ENCODE assay signal across 1 cellular context in the genomic region with DNA sequence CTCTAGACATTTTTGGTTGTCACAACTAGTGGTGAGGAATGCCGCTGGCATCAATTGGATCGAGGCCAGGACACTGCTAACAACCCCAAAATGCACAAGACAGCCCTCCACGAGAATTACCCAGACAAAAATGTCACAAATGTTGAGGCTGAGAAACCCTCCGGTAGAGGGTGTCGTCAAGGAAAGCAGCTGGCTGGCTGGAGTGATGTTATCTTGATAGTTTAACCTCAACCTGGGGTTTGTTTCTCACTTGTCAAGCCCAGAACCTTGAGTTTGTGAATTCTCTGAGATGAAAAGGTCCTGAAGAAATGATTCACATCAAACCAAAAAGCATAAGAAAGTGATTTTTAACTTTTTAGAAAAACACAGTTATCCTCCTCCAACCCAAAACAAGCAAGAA.
TF ChIP-seq lines count a peak whose summit lies in the region.

No MANE protein-coding gene starts in this region.

TF ChIP-seq in K562, 482 proteins besides CTCF, POLR2A, EP300 and RAD21 (continued from another document and continues in another):
- TF ChIP-seq, protein P1, sequence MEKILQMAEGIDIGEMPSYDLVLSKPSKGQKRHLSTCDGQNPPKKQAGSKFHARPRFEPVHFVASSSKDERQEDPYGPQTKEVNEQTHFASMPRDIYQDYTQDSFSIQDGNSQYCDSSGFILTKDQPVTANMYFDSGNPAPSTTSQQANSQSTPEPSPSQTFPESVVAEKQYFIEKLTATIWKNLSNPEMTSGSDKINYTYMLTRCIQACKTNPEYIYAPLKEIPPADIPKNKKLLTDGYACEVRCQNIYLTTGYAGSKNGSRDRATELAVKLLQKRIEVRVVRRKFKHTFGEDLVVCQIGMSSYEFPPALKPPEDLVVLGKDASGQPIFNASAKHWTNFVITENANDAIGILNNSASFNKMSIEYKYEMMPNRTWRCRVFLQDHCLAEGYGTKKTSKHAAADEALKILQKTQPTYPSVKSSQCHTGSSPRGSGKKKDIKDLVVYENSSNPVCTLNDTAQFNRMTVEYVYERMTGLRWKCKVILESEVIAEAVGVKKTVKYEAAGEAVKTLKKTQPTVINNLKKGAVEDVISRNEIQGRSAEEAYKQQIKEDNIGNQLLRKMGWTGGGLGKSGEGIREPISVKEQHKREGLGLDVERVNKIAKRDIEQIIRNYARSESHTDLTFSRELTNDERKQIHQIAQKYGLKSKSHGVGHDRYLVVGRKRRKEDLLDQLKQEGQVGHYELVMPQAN (IDR thresholded peaks at IDR 0.05; ENCODE audit: borderline replicate concordance): no peak
- TF ChIP-seq TBL1XR1 (IDR thresholded peaks at IDR 0.05; ENCODE audit: low read length in 2 of 2): 0 out of 4 replicates have a peak, but pooled peaks of 1 of the 2 experiments have one; percentile 42
- 0 out of 2 replicates have a peak, but pooled peaks have one; percentile 25 for TF ChIP-seq SMC3 (conservative IDR thresholded peaks at IDR 0.05; ENCODE audit: insufficient read depth, low read depth, low read length)
- TF ChIP-seq, protein P2, sequence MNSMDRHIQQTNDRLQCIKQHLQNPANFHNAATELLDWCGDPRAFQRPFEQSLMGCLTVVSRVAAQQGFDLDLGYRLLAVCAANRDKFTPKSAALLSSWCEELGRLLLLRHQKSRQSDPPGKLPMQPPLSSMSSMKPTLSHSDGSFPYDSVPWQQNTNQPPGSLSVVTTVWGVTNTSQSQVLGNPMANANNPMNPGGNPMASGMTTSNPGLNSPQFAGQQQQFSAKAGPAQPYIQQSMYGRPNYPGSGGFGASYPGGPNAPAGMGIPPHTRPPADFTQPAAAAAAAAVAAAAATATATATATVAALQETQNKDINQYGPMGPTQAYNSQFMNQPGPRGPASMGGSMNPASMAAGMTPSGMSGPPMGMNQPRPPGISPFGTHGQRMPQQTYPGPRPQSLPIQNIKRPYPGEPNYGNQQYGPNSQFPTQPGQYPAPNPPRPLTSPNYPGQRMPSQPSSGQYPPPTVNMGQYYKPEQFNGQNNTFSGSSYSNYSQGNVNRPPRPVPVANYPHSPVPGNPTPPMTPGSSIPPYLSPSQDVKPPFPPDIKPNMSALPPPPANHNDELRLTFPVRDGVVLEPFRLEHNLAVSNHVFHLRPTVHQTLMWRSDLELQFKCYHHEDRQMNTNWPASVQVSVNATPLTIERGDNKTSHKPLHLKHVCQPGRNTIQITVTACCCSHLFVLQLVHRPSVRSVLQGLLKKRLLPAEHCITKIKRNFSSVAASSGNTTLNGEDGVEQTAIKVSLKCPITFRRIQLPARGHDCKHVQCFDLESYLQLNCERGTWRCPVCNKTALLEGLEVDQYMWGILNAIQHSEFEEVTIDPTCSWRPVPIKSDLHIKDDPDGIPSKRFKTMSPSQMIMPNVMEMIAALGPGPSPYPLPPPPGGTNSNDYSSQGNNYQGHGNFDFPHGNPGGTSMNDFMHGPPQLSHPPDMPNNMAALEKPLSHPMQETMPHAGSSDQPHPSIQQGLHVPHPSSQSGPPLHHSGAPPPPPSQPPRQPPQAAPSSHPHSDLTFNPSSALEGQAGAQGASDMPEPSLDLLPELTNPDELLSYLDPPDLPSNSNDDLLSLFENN (IDR thresholded peaks at IDR 0.05; ENCODE audit: low read depth in 2 of 2, low read length in 2 of 2): no peak
- TF ChIP-seq HDAC8 (tag; IDR thresholded peaks at IDR 0.05): no peak
- TF ChIP-seq DACH1 (IDR thresholded peaks at IDR 0.05; ENCODE audit: partially characterized antibody): peak; percentile 52
- TF ChIP-seq RBM17 (IDR thresholded peaks at IDR 0.05; ENCODE audit: borderline replicate concordance, low read depth, low read length): no peak
- no peak for TF ChIP-seq HNRNPH1 (optimal IDR thresholded peaks at IDR 0.05; ENCODE audit: low read depth, low read length)
- no peak for TF ChIP-seq ZNF586 (CRISPR knock-in tag; conservative IDR thresholded peaks at IDR 0.05)
- TF ChIP-seq CC2D1A (IDR thresholded peaks at IDR 0.05): 0 out of 2 replicates have a peak, but pooled peaks have one; percentile 48
- TF ChIP-seq PHB (CRISPR knock-in tag; IDR thresholded peaks at IDR 0.05): no peak
- TF ChIP-seq CREM (IDR thresholded peaks at IDR 0.05; ENCODE audit: low read depth): 0 out of 2 replicates have a peak, but pooled peaks have one; percentile 18
- peak; percentile 33; the same call in 1 of the 2 replicates for TF ChIP-seq SMARCA4 (IDR thresholded peaks at IDR 0.05)
- peak; percentile 24 for TF ChIP-seq MEIS2 (IDR thresholded peaks at IDR 0.05; ENCODE audit: partially characterized antibody)
- peak; percentile 31; the same call in 1 of the 2 replicates for TF ChIP-seq NBN (IDR thresholded peaks at IDR 0.05; ENCODE audit: low read depth)
- TF ChIP-seq MYC (IDR thresholded peaks at IDR 0.05; ENCODE audit: low read depth, low read length): 0 out of 2 replicates have a peak, but pooled peaks have one; percentile 31
- TF ChIP-seq MYC (CRISPR knock-in tag; IDR thresholded peaks at IDR 0.05; ENCODE audit: borderline replicate concordance, low read depth): no peak
- TF ChIP-seq ZNF583 (CRISPR knock-in tag; IDR thresholded peaks at IDR 0.05): no peak
- TF ChIP-seq, protein P3, sequence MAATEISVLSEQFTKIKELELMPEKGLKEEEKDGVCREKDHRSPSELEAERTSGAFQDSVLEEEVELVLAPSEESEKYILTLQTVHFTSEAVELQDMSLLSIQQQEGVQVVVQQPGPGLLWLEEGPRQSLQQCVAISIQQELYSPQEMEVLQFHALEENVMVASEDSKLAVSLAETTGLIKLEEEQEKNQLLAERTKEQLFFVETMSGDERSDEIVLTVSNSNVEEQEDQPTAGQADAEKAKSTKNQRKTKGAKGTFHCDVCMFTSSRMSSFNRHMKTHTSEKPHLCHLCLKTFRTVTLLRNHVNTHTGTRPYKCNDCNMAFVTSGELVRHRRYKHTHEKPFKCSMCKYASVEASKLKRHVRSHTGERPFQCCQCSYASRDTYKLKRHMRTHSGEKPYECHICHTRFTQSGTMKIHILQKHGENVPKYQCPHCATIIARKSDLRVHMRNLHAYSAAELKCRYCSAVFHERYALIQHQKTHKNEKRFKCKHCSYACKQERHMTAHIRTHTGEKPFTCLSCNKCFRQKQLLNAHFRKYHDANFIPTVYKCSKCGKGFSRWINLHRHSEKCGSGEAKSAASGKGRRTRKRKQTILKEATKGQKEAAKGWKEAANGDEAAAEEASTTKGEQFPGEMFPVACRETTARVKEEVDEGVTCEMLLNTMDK (IDR thresholded peaks at IDR 0.05; ENCODE audit: borderline replicate concordance, insufficient read depth, low read depth, low read length, poor library complexity, severe bottlenecking): peak; percentile 7
- no peak for TF ChIP-seq RFX1 (IDR thresholded peaks at IDR 0.05)
- TF ChIP-seq PHF21A (IDR thresholded peaks at IDR 0.05; ENCODE audit: borderline replicate concordance, low read depth): no peak
- TF ChIP-seq ZNF24 (IDR thresholded peaks at IDR 0.05): peak; percentile 42; the same call in 1 of the 2 replicates
- TF ChIP-seq NR2C2 (CRISPR knock-in tag; IDR thresholded peaks at IDR 0.05): no peak
- peak; percentile 68 for TF ChIP-seq NR2C2 (tag; IDR thresholded peaks at IDR 0.05)
- TF ChIP-seq, protein P4, sequence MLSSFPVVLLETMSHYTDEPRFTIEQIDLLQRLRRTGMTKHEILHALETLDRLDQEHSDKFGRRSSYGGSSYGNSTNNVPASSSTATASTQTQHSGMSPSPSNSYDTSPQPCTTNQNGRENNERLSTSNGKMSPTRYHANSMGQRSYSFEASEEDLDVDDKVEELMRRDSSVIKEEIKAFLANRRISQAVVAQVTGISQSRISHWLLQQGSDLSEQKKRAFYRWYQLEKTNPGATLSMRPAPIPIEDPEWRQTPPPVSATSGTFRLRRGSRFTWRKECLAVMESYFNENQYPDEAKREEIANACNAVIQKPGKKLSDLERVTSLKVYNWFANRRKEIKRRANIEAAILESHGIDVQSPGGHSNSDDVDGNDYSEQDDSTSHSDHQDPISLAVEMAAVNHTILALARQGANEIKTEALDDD (IDR thresholded peaks at IDR 0.05): peak; percentile 57
- no peak for TF ChIP-seq ZNF212 (CRISPR knock-in tag; IDR thresholded peaks at IDR 0.05)
- TF ChIP-seq, protein P5, sequence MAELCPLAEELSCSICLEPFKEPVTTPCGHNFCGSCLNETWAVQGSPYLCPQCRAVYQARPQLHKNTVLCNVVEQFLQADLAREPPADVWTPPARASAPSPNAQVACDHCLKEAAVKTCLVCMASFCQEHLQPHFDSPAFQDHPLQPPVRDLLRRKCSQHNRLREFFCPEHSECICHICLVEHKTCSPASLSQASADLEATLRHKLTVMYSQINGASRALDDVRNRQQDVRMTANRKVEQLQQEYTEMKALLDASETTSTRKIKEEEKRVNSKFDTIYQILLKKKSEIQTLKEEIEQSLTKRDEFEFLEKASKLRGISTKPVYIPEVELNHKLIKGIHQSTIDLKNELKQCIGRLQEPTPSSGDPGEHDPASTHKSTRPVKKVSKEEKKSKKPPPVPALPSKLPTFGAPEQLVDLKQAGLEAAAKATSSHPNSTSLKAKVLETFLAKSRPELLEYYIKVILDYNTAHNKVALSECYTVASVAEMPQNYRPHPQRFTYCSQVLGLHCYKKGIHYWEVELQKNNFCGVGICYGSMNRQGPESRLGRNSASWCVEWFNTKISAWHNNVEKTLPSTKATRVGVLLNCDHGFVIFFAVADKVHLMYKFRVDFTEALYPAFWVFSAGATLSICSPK (IDR thresholded peaks at IDR 0.05; ENCODE audit: borderline replicate concordance): no peak
- no peak for TF ChIP-seq POLR2H (tag; IDR thresholded peaks at IDR 0.05; ENCODE audit: low read depth)
- TF ChIP-seq SRF (CRISPR knock-in tag; IDR thresholded peaks at IDR 0.05): 0 out of 4 replicates have a peak, but pooled peaks of 1 of the 2 experiments have one; percentile 20
- TF ChIP-seq, protein P6, sequence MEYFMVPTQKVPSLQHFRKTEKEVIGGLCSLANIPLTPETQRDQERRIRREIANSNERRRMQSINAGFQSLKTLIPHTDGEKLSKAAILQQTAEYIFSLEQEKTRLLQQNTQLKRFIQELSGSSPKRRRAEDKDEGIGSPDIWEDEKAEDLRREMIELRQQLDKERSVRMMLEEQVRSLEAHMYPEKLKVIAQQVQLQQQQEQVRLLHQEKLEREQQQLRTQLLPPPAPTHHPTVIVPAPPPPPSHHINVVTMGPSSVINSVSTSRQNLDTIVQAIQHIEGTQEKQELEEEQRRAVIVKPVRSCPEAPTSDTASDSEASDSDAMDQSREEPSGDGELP (CRISPR knock-in tag; IDR thresholded peaks at IDR 0.05; ENCODE audit: borderline replicate concordance): peak; percentile 76
- TF ChIP-seq ZNF766 (CRISPR knock-in tag; conservative IDR thresholded peaks at IDR 0.05): peak; percentile 55; the same call in 1 of the 2 replicates
- TF ChIP-seq, protein P7, sequence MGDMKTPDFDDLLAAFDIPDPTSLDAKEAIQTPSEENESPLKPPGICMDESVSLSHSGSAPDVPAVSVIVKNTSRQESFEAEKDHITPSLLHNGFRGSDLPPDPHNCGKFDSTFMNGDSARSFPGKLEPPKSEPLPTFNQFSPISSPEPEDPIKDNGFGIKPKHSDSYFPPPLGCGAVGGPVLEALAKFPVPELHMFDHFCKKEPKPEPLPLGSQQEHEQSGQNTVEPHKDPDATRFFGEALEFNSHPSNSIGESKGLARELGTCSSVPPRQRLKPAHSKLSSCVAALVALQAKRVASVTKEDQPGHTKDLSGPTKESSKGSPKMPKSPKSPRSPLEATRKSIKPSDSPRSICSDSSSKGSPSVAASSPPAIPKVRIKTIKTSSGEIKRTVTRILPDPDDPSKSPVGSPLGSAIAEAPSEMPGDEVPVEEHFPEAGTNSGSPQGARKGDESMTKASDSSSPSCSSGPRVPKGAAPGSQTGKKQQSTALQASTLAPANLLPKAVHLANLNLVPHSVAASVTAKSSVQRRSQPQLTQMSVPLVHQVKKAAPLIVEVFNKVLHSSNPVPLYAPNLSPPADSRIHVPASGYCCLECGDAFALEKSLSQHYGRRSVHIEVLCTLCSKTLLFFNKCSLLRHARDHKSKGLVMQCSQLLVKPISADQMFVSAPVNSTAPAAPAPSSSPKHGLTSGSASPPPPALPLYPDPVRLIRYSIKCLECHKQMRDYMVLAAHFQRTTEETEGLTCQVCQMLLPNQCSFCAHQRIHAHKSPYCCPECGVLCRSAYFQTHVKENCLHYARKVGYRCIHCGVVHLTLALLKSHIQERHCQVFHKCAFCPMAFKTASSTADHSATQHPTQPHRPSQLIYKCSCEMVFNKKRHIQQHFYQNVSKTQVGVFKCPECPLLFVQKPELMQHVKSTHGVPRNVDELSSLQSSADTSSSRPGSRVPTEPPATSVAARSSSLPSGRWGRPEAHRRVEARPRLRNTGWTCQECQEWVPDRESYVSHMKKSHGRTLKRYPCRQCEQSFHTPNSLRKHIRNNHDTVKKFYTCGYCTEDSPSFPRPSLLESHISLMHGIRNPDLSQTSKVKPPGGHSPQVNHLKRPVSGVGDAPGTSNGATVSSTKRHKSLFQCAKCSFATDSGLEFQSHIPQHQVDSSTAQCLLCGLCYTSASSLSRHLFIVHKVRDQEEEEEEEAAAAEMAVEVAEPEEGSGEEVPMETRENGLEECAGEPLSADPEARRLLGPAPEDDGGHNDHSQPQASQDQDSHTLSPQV (IDR thresholded peaks at IDR 0.05): peak; percentile 56; the same call in 1 of the 2 replicates
- peak in 1 of 2 experiments; percentile 41; a peak in 1 of 4 replicates for TF ChIP-seq MAZ (CRISPR knock-in tag; conservative IDR thresholded peaks at IDR 0.05 in 1 of 2, IDR thresholded peaks at IDR 0.05 in 1 of 2)
- TF ChIP-seq, protein P8, sequence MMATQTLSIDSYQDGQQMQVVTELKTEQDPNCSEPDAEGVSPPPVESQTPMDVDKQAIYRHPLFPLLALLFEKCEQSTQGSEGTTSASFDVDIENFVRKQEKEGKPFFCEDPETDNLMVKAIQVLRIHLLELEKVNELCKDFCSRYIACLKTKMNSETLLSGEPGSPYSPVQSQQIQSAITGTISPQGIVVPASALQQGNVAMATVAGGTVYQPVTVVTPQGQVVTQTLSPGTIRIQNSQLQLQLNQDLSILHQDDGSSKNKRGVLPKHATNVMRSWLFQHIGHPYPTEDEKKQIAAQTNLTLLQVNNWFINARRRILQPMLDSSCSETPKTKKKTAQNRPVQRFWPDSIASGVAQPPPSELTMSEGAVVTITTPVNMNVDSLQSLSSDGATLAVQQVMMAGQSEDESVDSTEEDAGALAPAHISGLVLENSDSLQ (IDR thresholded peaks at IDR 0.05): 0 out of 2 replicates have a peak, but pooled peaks have one; percentile 7
- TF ChIP-seq, protein P9, sequence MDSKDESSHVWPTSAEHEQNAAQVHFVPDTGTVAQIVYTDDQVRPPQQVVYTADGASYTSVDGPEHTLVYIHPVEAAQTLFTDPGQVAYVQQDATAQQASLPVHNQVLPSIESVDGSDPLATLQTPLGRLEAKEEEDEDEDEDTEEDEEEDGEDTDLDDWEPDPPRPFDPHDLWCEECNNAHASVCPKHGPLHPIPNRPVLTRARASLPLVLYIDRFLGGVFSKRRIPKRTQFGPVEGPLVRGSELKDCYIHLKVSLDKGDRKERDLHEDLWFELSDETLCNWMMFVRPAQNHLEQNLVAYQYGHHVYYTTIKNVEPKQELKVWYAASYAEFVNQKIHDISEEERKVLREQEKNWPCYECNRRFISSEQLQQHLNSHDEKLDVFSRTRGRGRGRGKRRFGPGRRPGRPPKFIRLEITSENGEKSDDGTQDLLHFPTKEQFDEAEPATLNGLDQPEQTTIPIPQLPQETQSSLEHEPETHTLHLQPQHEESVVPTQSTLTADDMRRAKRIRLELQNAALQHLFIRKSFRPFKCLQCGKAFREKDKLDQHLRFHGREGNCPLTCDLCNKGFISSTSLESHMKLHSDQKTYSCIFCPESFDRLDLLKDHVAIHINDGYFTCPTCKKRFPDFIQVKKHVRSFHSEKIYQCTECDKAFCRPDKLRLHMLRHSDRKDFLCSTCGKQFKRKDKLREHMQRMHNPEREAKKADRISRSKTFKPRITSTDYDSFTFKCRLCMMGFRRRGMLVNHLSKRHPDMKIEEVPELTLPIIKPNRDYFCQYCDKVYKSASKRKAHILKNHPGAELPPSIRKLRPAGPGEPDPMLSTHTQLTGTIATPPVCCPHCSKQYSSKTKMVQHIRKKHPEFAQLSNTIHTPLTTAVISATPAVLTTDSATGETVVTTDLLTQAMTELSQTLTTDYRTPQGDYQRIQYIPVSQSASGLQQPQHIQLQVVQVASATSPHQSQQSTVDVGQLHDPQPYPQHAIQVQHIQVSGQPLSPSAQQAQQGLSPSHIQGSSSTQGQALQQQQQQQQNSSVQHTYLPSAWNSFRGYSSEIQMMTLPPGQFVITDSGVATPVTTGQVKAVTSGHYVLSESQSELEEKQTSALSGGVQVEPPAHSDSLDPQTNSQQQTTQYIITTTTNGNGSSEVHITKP (IDR thresholded peaks at IDR 0.05; ENCODE audit: partially characterized antibody): no peak
